ENCODE assay signal across 1 cellular context in genomic region chr1:6861075-6861724, GRCh38.
TF ChIP-seq lines count a peak whose summit lies in the region.

No MANE protein-coding gene starts in this region.

TF ChIP-seq in SK-N-SH, 30 proteins besides CTCF, POLR2A, EP300 and RAD21 (continued from another document):
- TF ChIP-seq REST (IDR thresholded peaks at IDR 0.05; ENCODE audit: low read depth, low read length) (no peak), TCF12 (IDR thresholded peaks at IDR 0.05) (no peak), NFIC (IDR thresholded peaks at IDR 0.05; ENCODE audit: borderline replicate concordance) (no peak), YY1 (IDR thresholded peaks at IDR 0.05; ENCODE audit: low read depth) (no peak), TAF1 (IDR thresholded peaks at IDR 0.05; ENCODE audit: borderline replicate concordance, low read depth, low read length) (no peak), FOXM1 (IDR thresholded peaks at IDR 0.05; ENCODE audit: low read depth) (no peak)
